Comparison of ENCODE assay signal across 4 cellular contexts in genomic region chr17:75932852-75933251, GRCh38.
"Had no signal": no experiment of that assay in that cellular context is flagged by ENCODE, and none has a peak within 500 bp of the region (broad histone marks: within the 10 kb centered on the region; RNA-seq: fewer than 3 reads in every experiment).

No MANE protein-coding gene starts in this region.

- ATAC-seq: GM23338 had no signal

- H3K4me3 ChIP-seq: GM23338 had no signal

- DNase-seq: H9, HCEC 1CT, IMR-90 had no signal

- H3K9me3 Mint-ChIP-seq: GM23338, H9 had no signal

- H3K27ac Mint-ChIP-seq: GM23338, H9 had no signal

- H3K4me3 Mint-ChIP-seq: GM23338, H9 had no signal

- H3K4me1 Mint-ChIP-seq: GM23338, H9 had no signal
